ENCODE assay signal across 15 cellular contexts in genomic region chr17:27980035-27980434, GRCh38.
A peak's percentile ranks its signal among the peaks of the same experiment; 100 is the strongest.
DNase-seq lines count a peak whose midpoint lies in the region; ATAC-seq, FAIRE-seq and TF ChIP-seq lines count a peak whose summit lies in the region.
"Had no signal": no experiment of that assay in that cellular context is flagged by ENCODE, and none has a peak within 500 bp of the region (broad histone marks: within the 10 kb centered on the region; RNA-seq: fewer than 3 reads in every experiment).

No MANE protein-coding gene starts in this region.

- no peaks in the 10 kb centered on the region for H3K9me3 Mint-ChIP-seq in astrocyte (ENCODE audit: unreplicated experiment)
- no peaks in the 10 kb centered on the region for H3K9me3 Mint-ChIP-seq in nephron progenitor cell
- H3K9me3 Mint-ChIP-seq: mesothelial cell of epicardium had no signal

- H3K27ac ChIP-seq in AG04450 (ENCODE audit: low read depth, low read length) (no peak overlapping the region), astrocyte (ENCODE audit: low read depth, low read length) (no peak overlapping the region)
- H3K27ac ChIP-seq: parathyroid adenoma had no signal

- POLR2A ChIA-PET in AG04450 (lab: Yijun Ruan, JAX), result no interaction called here

- CTCF ChIA-PET in AG04450 (lab: Charles Lee), result no interaction called here

- H3K4me3 ChIP-seq in AG04450 (ENCODE audit: low read depth, low read length), result no peak overlapping the region
- no peak overlapping the region for H3K4me3 ChIP-seq in astrocyte (ENCODE audit: insufficient read depth, low read depth, low read length)
- H3K4me3 ChIP-seq: dorsolateral prefrontal cortex had no signal

- H3K9me3 ChIP-seq in AG04450 (ENCODE audit: control insufficient read depth, insufficient read depth, low read length) (no peaks in the 10 kb centered on the region), astrocyte (ENCODE audit: insufficient read depth, low read depth, low read length) (no peaks in the 10 kb centered on the region)

- H3K27me3 Mint-ChIP-seq in astrocyte (ENCODE audit: low read depth, unreplicated experiment) (no peaks in the 10 kb centered on the region), nephron progenitor cell (ENCODE audit: low read depth, poor library complexity) (peaks cover 16% of the 10 kb centered on the region)

- no peak overlapping the region for H3K4me2 ChIP-seq in astrocyte (ENCODE audit: low read length)

- ATAC-seq in GM18517 (IDR thresholded peaks at IDR 0.05; ENCODE audit: unreplicated experiment), result no peak

- H3K36me3 Mint-ChIP-seq in astrocyte (ENCODE audit: low read depth, unreplicated experiment), result no peaks in the 10 kb centered on the region
- no peaks in the 10 kb centered on the region for H3K36me3 Mint-ChIP-seq in nephron progenitor cell (ENCODE audit: low read depth)
- H3K36me3 Mint-ChIP-seq: CD14-positive monocyte, mesothelial cell of epicardium had no signal

- peaks cover 18% of the 10 kb centered on the region for H3K4me1 ChIP-seq in astrocyte (ENCODE audit: insufficient read depth, low read length)

- H2AFZ ChIP-seq in astrocyte (ENCODE audit: low read depth, low read length), result no peak overlapping the region
- H2AFZ ChIP-seq: parathyroid adenoma had no signal

- peak; percentile 7 for DNase-seq in AG04450 (ENCODE audit: low read depth, low spot score)
- DNase-seq in HK-2 (ENCODE audit: unreplicated experiment), result peak; percentile 30
- DNase-seq in astrocyte (ENCODE audit: low read depth), result peak; percentile 87
- peak; percentile 84 for DNase-seq in iris pigment epithelial cell (ENCODE audit: low read depth)
- DNase-seq in SIG-M5 treated with dmso at 0.1 percent for 504 hours (lab: John Stamatoyannopoulos, UW; ENCODE audit: unreplicated experiment), result no peak
- DNase-seq in NCI-H1105 (lab: John Stamatoyannopoulos, UW), result no peak
- no peak for DNase-seq in nephron progenitor cell
- DNase-seq: activated naive CD4-positive, alpha-beta T cell treated with anti-CD3 and anti-CD28 coated beads, Interleukin-2, amount 50 U/mL, for 16 hours; dorsolateral prefrontal cortex; OCI-M1; stimulated activated CD4-positive, alpha-beta T cell treated with anti-CD3 and anti-CD28 coated beads, Interleukin-4, amount 100 ng/mL, for 4 hours had no signal

- H3K36me3 ChIP-seq in astrocyte (ENCODE audit: insufficient read depth, low read length), result no peaks in the 10 kb centered on the region

- H3K79me2 ChIP-seq in astrocyte (ENCODE audit: insufficient read depth, low read length), result no peaks in the 10 kb centered on the region
- H3K79me2 ChIP-seq: parathyroid adenoma had no signal

- peaks cover 7% of the 10 kb centered on the region for H3K4me1 Mint-ChIP-seq in astrocyte (ENCODE audit: low read depth, unreplicated experiment)
- no peaks in the 10 kb centered on the region for H3K4me1 Mint-ChIP-seq in nephron progenitor cell
- H3K4me1 Mint-ChIP-seq: mesothelial cell of epicardium had no signal

- TF ChIP-seq CTCF in AG04450 (IDR thresholded peaks at IDR 0.05; ENCODE audit: low read depth, low read length) (no peak), astrocyte (IDR thresholded peaks at IDR 0.05; ENCODE audit: insufficient read depth, low read depth, low read length) (no peak), nephron progenitor cell (IDR thresholded peaks at IDR 0.05) (no peak)

- H3K4me3 Mint-ChIP-seq in astrocyte (ENCODE audit: unreplicated experiment) (peak overlapping the region; percentile 22), nephron progenitor cell (no peak overlapping the region)
- H3K4me3 Mint-ChIP-seq: CD14-positive monocyte, mesothelial cell of epicardium had no signal

- no peak for FAIRE-seq in astrocyte (lab: Jason Lieb, UNC)

- H3K27me3 ChIP-seq in AG04450 (ENCODE audit: control insufficient read depth, insufficient read depth, low read length) (no peaks in the 10 kb centered on the region), astrocyte (ENCODE audit: insufficient read depth, low read length) (no peaks in the 10 kb centered on the region)
- H3K27me3 ChIP-seq: dorsolateral prefrontal cortex had no signal

- H4K20me1 ChIP-seq in astrocyte (ENCODE audit: insufficient read depth, low read length), result no peaks in the 10 kb centered on the region

- H3K9ac ChIP-seq in astrocyte (ENCODE audit: low read length), result no peak overlapping the region
- H3K9ac ChIP-seq: parathyroid adenoma had no signal

- H3K27ac Mint-ChIP-seq in astrocyte (ENCODE audit: unreplicated experiment) (no peak overlapping the region), nephron progenitor cell (no peak overlapping the region)
- H3K27ac Mint-ChIP-seq: mesothelial cell of epicardium had no signal

Comparison
In these comparisons a context has a peak if more than half of its experiments do, and no peak if none do; other contexts are left out.
1. DNase-seq: peak in AG04450 (single experiment), HK-2 (single experiment), astrocyte (single experiment) and iris pigment epithelial cell (single experiment); none in SIG-M5 treated with dmso at 0.1 percent for 504 hours (single experiment), NCI-H1105 (single experiment) and nephron progenitor cell (single experiment).